1 cellular context compared by ENCODE assay signal in genomic region chr11:82898242-82898641, GRCh38.
TF ChIP-seq lines count a peak whose summit lies in the region.

No MANE protein-coding gene starts in this region.

TF ChIP-seq in endothelial cell of umbilical vein, 7 proteins besides CTCF, POLR2A, EP300 and RAD21:
- TF ChIP-seq POLR2AphosphoS5 (IDR thresholded peaks at IDR 0.05; ENCODE audit: insufficient read depth, low read depth, low read length) (no peak), JUN (IDR thresholded peaks at IDR 0.05; ENCODE audit: borderline replicate concordance, insufficient read depth, insufficient read length, low read depth) (no peak), FOS (IDR thresholded peaks at IDR 0.05; ENCODE audit: borderline replicate concordance, insufficient read depth, low read length) (no peak)
